In genomic region chr14:104519721-104520120, GRCh38 we compare ENCODE assay signal across 22 cellular contexts. TPM values are rescaled to one million over a fixed set of nuclear protein-coding genes. Genes with fewer than 3 reads are reported as not detected.
"Had no signal": no experiment of that assay in that cellular context is flagged by ENCODE, and none has a peak within 500 bp of the region (broad histone marks: within the 10 kb centered on the region; RNA-seq: fewer than 3 reads in every experiment).

No MANE protein-coding gene starts in this region.

- H3K4me2 ChIP-seq: neural progenitor cell had no signal

- H3K4me3 ChIP-seq: heart left ventricle, left lung, lower lobe of right lung, neural progenitor cell, psoas muscle, right lobe of liver, spleen, suprapubic skin, thyroid gland, upper lobe of right lung had no signal

- H3K27ac ChIP-seq: heart left ventricle, left lung, lower lobe of right lung, neural progenitor cell, parathyroid adenoma, psoas muscle, right lobe of liver, spleen, suprapubic skin, thyroid gland, upper lobe of right lung had no signal

- ATAC-seq: heart left ventricle; left lung; lower lobe of right lung; natural killer cell treated with Interleukin-12 subunit alpha and Interleukin-12 subunit beta and Interleukin-15 and Interleukin-18, amount 100 ng/mL, for 72 hours; psoas muscle; right lobe of liver; upper lobe of right lung had no signal

- H2AFZ ChIP-seq: neural progenitor cell, parathyroid adenoma had no signal

- H3K9me3 ChIP-seq: lower lobe of right lung, psoas muscle, right lobe of liver, thyroid gland, upper lobe of right lung had no signal

- H3K36me3 ChIP-seq: heart left ventricle, left lung, lower lobe of right lung, neural progenitor cell, right lobe of liver, spleen, suprapubic skin, thyroid gland, upper lobe of right lung had no signal

- H3K79me2 ChIP-seq: parathyroid adenoma had no signal

- H3K4me1 ChIP-seq: heart left ventricle, left lung, lower lobe of right lung, neural progenitor cell, parathyroid adenoma, psoas muscle, right lobe of liver, spleen, suprapubic skin, thyroid gland, upper lobe of right lung had no signal

- H3K9ac ChIP-seq: neural progenitor cell, parathyroid adenoma had no signal

- DNase-seq: dermis blood vessel endothelial cell; erythroblast; heart left ventricle; hypothalamus; kidney glomerular epithelial cell; left lung; lower lobe of right lung; midbrain; psoas muscle; retina; right lobe of liver; spleen; stimulated activated naive CD4-positive, alpha-beta T cell; thyroid gland; upper lobe of right lung had no signal

- H3K27me3 ChIP-seq: left lung, neural progenitor cell, right lobe of liver, spleen, thyroid gland, upper lobe of right lung had no signal

RNA-seq across cellular contexts. Expression of gene C14orf180, which starts 59.8 kb away (rescaled TPM):
- total RNA-seq: dermis blood vessel endothelial cell; endothelial cell of umbilical vein; frontal cortex; glomerular endothelial cell; left lung; natural killer cell treated with Interleukin-12 subunit alpha and Interleukin-12 subunit beta and Interleukin-15 and Interleukin-18, amount 100 ng/mL, for 72 hours had no signal
- polyA plus RNA-seq: endothelial cell of umbilical vein had no signal
